Comparison of ENCODE assay signal across 24 cellular contexts in the genomic region with DNA sequence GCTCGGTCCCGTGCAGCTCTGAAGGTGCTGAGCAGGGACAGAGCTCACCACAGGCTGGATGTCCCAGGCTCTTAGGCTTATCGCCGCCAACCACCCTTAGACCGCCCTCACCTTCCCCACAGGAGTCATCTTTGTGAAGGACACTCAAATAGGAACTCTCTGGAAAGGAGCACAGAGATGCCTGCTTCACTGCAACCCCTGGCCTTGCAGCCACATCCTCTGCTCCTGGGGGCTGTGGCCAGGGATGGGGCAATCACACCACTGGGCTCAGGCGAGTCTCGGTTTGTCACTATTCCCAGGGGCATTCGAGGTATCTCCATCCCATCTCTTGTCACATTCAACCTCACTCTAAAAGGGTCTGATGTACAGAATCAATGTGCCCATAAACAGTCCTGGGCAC. TPM values are rescaled to one million over a fixed set of nuclear protein-coding genes. Genes with fewer than 3 reads are reported as not detected.
DNase-seq lines count a peak whose midpoint lies in the region; ATAC-seq and TF ChIP-seq lines count a peak whose summit lies in the region.
"Had no signal": no experiment of that assay in that cellular context is flagged by ENCODE, and none has a peak within 500 bp of the region (broad histone marks: within the 10 kb centered on the region; RNA-seq: fewer than 3 reads in every experiment).

No MANE protein-coding gene starts in this region.

- peaks cover 0 to 6% of the 10 kb centered on the region in 2 experiments for H3K36me3 ChIP-seq in SK-N-SH (replicated peaks in 1 of 2; ENCODE audit: control insufficient read depth in 1 of 2, insufficient read depth in 2 of 2, low read length in 1 of 2)
- H3K36me3 ChIP-seq in trophoblast cell (ENCODE audit: control insufficient read depth in 1 of 2, insufficient read depth in 2 of 2, low read length in 2 of 2) = no peaks in the 10 kb centered on the region
- H3K36me3 ChIP-seq in uterus = no peaks in the 10 kb centered on the region
- H3K36me3 ChIP-seq in Peyer's patch = no peaks in the 10 kb centered on the region
- no peaks in the 10 kb centered on the region for H3K36me3 ChIP-seq in neural progenitor cell
- H3K36me3 ChIP-seq: MG63, neutrophil, right atrium auricular region, SJSA1 had no signal

- peak overlapping the region; percentile 86 for H4K91ac ChIP-seq in trophoblast cell (ENCODE audit: low read depth, low read length)

- H4K20me1 ChIP-seq in SK-N-SH (ENCODE audit: insufficient read depth) (no peaks in the 10 kb centered on the region), neural progenitor cell (ENCODE audit: low read depth) (no peaks in the 10 kb centered on the region)

- peak overlapping the region; percentile 66; the same call in 1 of the 2 replicates for H3K9ac ChIP-seq in SK-N-SH
- H3K9ac ChIP-seq in trophoblast cell (ENCODE audit: low read length) = no peak overlapping the region
- no peak overlapping the region for H3K9ac ChIP-seq in neural progenitor cell

- TF ChIP-seq EP300 in SK-N-SH (IDR thresholded peaks at IDR 0.05; ENCODE audit: borderline replicate concordance in 1 of 2, low read depth in 1 of 2, low read length in 1 of 2) = no peak

- H2BK120ac ChIP-seq in trophoblast cell (ENCODE audit: insufficient read depth, low read length, poor library complexity) = peak overlapping the region; percentile 65

- H3K4ac ChIP-seq in trophoblast cell (ENCODE audit: low read depth, low read length) = peak overlapping the region; percentile 37

- no peaks in the 10 kb centered on the region for H3K27me3 ChIP-seq in SK-N-SH (ENCODE audit: insufficient read depth)
- H3K27me3 ChIP-seq in foreskin keratinocyte = no peaks in the 10 kb centered on the region
- H3K27me3 ChIP-seq in trophoblast cell (ENCODE audit: insufficient read depth, low read length) = no peaks in the 10 kb centered on the region
- no peaks in the 10 kb centered on the region for H3K27me3 ChIP-seq in uterus
- no peaks in the 10 kb centered on the region for H3K27me3 ChIP-seq in Peyer's patch
- no peaks in the 10 kb centered on the region for H3K27me3 ChIP-seq in neural progenitor cell
- H3K27me3 ChIP-seq: MG63, neutrophil, right atrium auricular region, SJSA1, testis had no signal

- no peak for TF ChIP-seq CTCF in SK-N-SH (IDR thresholded peaks at IDR 0.05)
- TF ChIP-seq CTCF in foreskin keratinocyte (conservative IDR thresholded peaks at IDR 0.05) = no peak
- TF ChIP-seq CTCF in uterus (IDR thresholded peaks at IDR 0.05) = no peak
- no peak for TF ChIP-seq CTCF in Peyer's patch (IDR thresholded peaks at IDR 0.05)
- TF ChIP-seq CTCF in neural progenitor cell (IDR thresholded peaks at IDR 0.05) = no peak

- no peaks in the 10 kb centered on the region for H3K9me2 ChIP-seq in SK-N-SH

- POLR2A ChIA-PET in SK-N-SH (lab: Yijun Ruan, JAX) = interaction anchor here (1.5 kb wide), 1 partner anchor 9 kb away, joined by 6 read pairs; no protein-coding TSS in a partner anchor

- H3K18ac ChIP-seq in trophoblast cell (ENCODE audit: low read length) = no peak overlapping the region

- H2AFZ ChIP-seq in SK-N-SH (ENCODE audit: low read depth) (no peak overlapping the region), trophoblast cell (ENCODE audit: insufficient read depth, low read length, poor library complexity) (no peak overlapping the region), neural progenitor cell (replicated peaks) (no peak overlapping the region)

- peak overlapping the region; percentile 59 for H4K8ac ChIP-seq in trophoblast cell (ENCODE audit: low read depth, low read length)

- H2BK5ac ChIP-seq in trophoblast cell (ENCODE audit: low read depth, low read length, poor library complexity) = peak overlapping the region; percentile 44

- 84% methylated on average over 7 of the region's 8 CpGs for WGBS in SK-N-SH (ENCODE audit: low lambda C conversion rate)
- no CpG with 5 or more reads among the region's 8 CpGs for WGBS in trophoblast cell (ENCODE audit: extremely low coverage, insufficient coverage, insufficient read length)

- TF ChIP-seq POLR2A in uterus (IDR thresholded peaks at IDR 0.05) (no peak), Peyer's patch (IDR thresholded peaks at IDR 0.05) (no peak)

- peaks cover 14% of the 10 kb centered on the region for H3K4me1 Mint-ChIP-seq in neural progenitor cell
- H3K4me1 Mint-ChIP-seq: activated naive CD8-positive, alpha-beta T cell treated with anti-CD3 and anti-CD28 coated beads for 36 hours; B cell had no signal

- peaks cover 5% of the 10 kb centered on the region for H3K27me3 Mint-ChIP-seq in neural progenitor cell (ENCODE audit: insufficient read depth, low read depth)

- no peak for TF ChIP-seq RAD21 in SK-N-SH (IDR thresholded peaks at IDR 0.05; ENCODE audit: low read length)

- H2BK12ac ChIP-seq in trophoblast cell (ENCODE audit: low read length) = peak overlapping the region; percentile 61

- H4K12ac ChIP-seq in trophoblast cell (ENCODE audit: low read depth, low read length) = no peak overlapping the region

- peak overlapping the region; percentile 78 to 98; a peak in 3 of 4 replicates for H3K27ac ChIP-seq in SK-N-SH (ENCODE audit: low read depth in 2 of 2, low read length in 1 of 2)
- H3K27ac ChIP-seq in foreskin keratinocyte = peak overlapping the region; percentile 82
- peak overlapping the region; percentile 70 for H3K27ac ChIP-seq in trophoblast cell (ENCODE audit: low read depth, low read length)
- peak overlapping the region; percentile 83 to 85 for H3K27ac ChIP-seq in uterus
- peak overlapping the region in 1 of 4 donors; percentile 85 for H3K27ac ChIP-seq in Peyer's patch
- no peak overlapping the region for H3K27ac ChIP-seq in neural progenitor cell
- H3K27ac ChIP-seq: neutrophil, SJSA1 had no signal

- peaks cover 6% of the 10 kb centered on the region for H3K36me3 Mint-ChIP-seq in neural progenitor cell
- H3K36me3 Mint-ChIP-seq: activated naive CD8-positive, alpha-beta T cell treated with anti-CD3 and anti-CD28 coated beads for 36 hours had no signal

- H3F3A ChIP-seq in SK-N-SH (replicated peaks; ENCODE audit: insufficient read depth) (peaks cover 21% of the 10 kb centered on the region), neural progenitor cell (ENCODE audit: low read depth) (no peaks in the 10 kb centered on the region)

- peaks cover 28% of the 10 kb centered on the region for H3K79me1 ChIP-seq in trophoblast cell (ENCODE audit: low read length)

- no peak overlapping the region for H3K23ac ChIP-seq in trophoblast cell (ENCODE audit: low read length)

- H3K79me2 ChIP-seq in SK-N-SH (ENCODE audit: insufficient read depth) (peaks cover 15% of the 10 kb centered on the region), trophoblast cell (ENCODE audit: control insufficient read depth, insufficient read depth, low read length, poor library complexity) (peaks cover 3% of the 10 kb centered on the region), neural progenitor cell (ENCODE audit: low read depth) (no peaks in the 10 kb centered on the region)

- CTCF ChIA-PET in SK-N-SH (lab: Yijun Ruan, JAX) = no interaction called here

- H3K4me1 ChIP-seq in SK-N-SH (ENCODE audit: control insufficient read depth in 1 of 2, insufficient read depth in 2 of 2, low read depth in 1 of 2, low read length in 1 of 2) = peaks cover 30 to 31% of the 10 kb centered on the region in 2 experiments; a peak in 3 of 4 replicates
- H3K4me1 ChIP-seq in foreskin keratinocyte = peaks cover 35% of the 10 kb centered on the region
- H3K4me1 ChIP-seq in trophoblast cell (ENCODE audit: control insufficient read depth in 1 of 2, insufficient read depth in 2 of 2, low read length in 2 of 2) = peaks cover 21 to 23% of the 10 kb centered on the region in 2 experiments
- no peaks in the 10 kb centered on the region for H3K4me1 ChIP-seq in uterus
- H3K4me1 ChIP-seq in Peyer's patch = peaks cover 0 to 7% (median 2%) of the 10 kb centered on the region in 4 donors
- no peaks in the 10 kb centered on the region for H3K4me1 ChIP-seq in neural progenitor cell

- no peak for DNase-seq in SK-N-SH
- no peak for DNase-seq in foreskin keratinocyte
- no peak for DNase-seq in trophoblast cell
- no peak for DNase-seq in uterus
- no peak for DNase-seq in Peyer's patch
- no peak for DNase-seq in hepatic stellate cell (ENCODE audit: low spot score)
- no peak for DNase-seq in neural progenitor cell (ENCODE audit: low spot score)
- DNase-seq: 8988T; activated CD4-positive, CD25-positive, alpha-beta regulatory T cell; activated naive CD8-positive, alpha-beta T cell treated with anti-CD3 and anti-CD28 coated beads for 36 hours; activated T-cell treated with anti-CD3 and anti-CD28 coated beads, Interleukin-2, amount 50 U/mL, for 72 hours; H9; kidney glomerular epithelial cell; MG63; midbrain; NCI-H774; OCI-M1; stimulated activated CD4-positive, alpha-beta T cell treated with anti-CD3 and anti-CD28 coated beads, Interleukin-15, amount 100 ng/mL, for 24 hours; testis had no signal

- no peak overlapping the region for H2AK5ac ChIP-seq in trophoblast cell (ENCODE audit: low read length)

- H3K4me2 ChIP-seq in SK-N-SH (no peak overlapping the region), trophoblast cell (ENCODE audit: low read length) (peak overlapping the region; percentile 17), neural progenitor cell (no peak overlapping the region)

- intact Hi-C loops in uterus (cut with DNase I; ENCODE audit: low total_unique reads) = no loop called here

- H3K14ac ChIP-seq in trophoblast cell (ENCODE audit: low read length) = peak overlapping the region; percentile 75

- H3K9me3 ChIP-seq in SK-N-SH = no peaks in the 10 kb centered on the region
- no peaks in the 10 kb centered on the region for H3K9me3 ChIP-seq in trophoblast cell (ENCODE audit: insufficient read depth, low read depth, low read length)
- H3K9me3 ChIP-seq in uterus = no peaks in the 10 kb centered on the region
- no peaks in the 10 kb centered on the region for H3K9me3 ChIP-seq in Peyer's patch
- H3K9me3 ChIP-seq in neural progenitor cell (ENCODE audit: low read depth) = no peaks in the 10 kb centered on the region
- H3K9me3 ChIP-seq: MG63, neutrophil, right atrium auricular region, SJSA1, testis had no signal

- no peak overlapping the region for H3K4me3 Mint-ChIP-seq in neural progenitor cell
- H3K4me3 Mint-ChIP-seq: activated naive CD8-positive, alpha-beta T cell treated with anti-CD3 and anti-CD28 coated beads for 36 hours; activated T-cell treated with anti-CD3 and anti-CD28 coated beads, Interleukin-2, amount 50 U/mL, for 72 hours; B cell; H9 had no signal

- H3K9me3 Mint-ChIP-seq in neural progenitor cell = no peaks in the 10 kb centered on the region
- H3K9me3 Mint-ChIP-seq: activated naive CD8-positive, alpha-beta T cell treated with anti-CD3 and anti-CD28 coated beads for 36 hours; activated T-cell treated with anti-CD3 and anti-CD28 coated beads, Interleukin-2, amount 50 U/mL, for 72 hours; H9 had no signal

- H3K4me3 ChIP-seq in SK-N-SH (ENCODE audit: low read depth in 2 of 2, low read length in 1 of 2) (no peak overlapping the region), trophoblast cell (ENCODE audit: low read depth, low read length) (no peak overlapping the region), uterus (no peak overlapping the region), Peyer's patch (no peak overlapping the region), neural progenitor cell (no peak overlapping the region)
- H3K4me3 ChIP-seq: MG63, right atrium auricular region, SJSA1, testis had no signal

- ATAC-seq in SK-N-SH treated with all-trans-retinoic acid at 6 μM for 48 hours (no peak), foreskin keratinocyte (no peak)
- ATAC-seq: activated T-cell treated with anti-CD3 and anti-CD28 coated beads, Interleukin-2, amount 50 U/mL, for 72 hours had no signal

- no peak overlapping the region for H3K27ac Mint-ChIP-seq in neural progenitor cell
- H3K27ac Mint-ChIP-seq: activated naive CD8-positive, alpha-beta T cell treated with anti-CD3 and anti-CD28 coated beads for 36 hours; activated T-cell treated with anti-CD3 and anti-CD28 coated beads, Interleukin-2, amount 50 U/mL, for 72 hours; B cell; H9 had no signal

RNA-seq across cellular contexts. Expression of a gene that starts 10.9 kb away (rescaled TPM):
- polyA plus RNA-seq in SK-N-SH (2012; rRNA removed) (14.2 and 15.8 TPM in 2 replicates), foreskin keratinocyte (3.2 and 3.9 TPM in 2 replicates)
- polyA plus RNA-seq in SK-N-SH (2012; cell fraction: cytosol; rRNA removed) = 6.2 and 10.5 TPM in 2 replicates
- 39.7 and 44.1 TPM in 2 replicates for polyA plus RNA-seq in SK-N-SH (2012; cell fraction: nucleus; rRNA removed)
- total RNA-seq in foreskin keratinocyte (3.3 and 3.6 TPM in 2 replicates), uterus (10 to 100 TPM; 14.7 to 30.6 (median 25.6) TPM), Peyer's patch (10 to 100 TPM in 1 of 4 donors, 1 to 10 TPM in 3; 3.5 to 14.5 (median 6.3) TPM), neural progenitor cell (ENCODE audit: low replicate concordance) (1.5 and 2.2 TPM in 2 replicates)
- polyA plus RNA-seq in trophoblast cell (2013) = 1.7 TPM in 2 replicates

RNA-seq across cellular contexts. Expression of a gene that starts 12.0 kb away (rescaled TPM):
- polyA plus RNA-seq in SK-N-SH (2012; rRNA removed) = 33.5 and 36.2 TPM in 2 replicates
- polyA plus RNA-seq in SK-N-SH (2012; cell fraction: cytosol; rRNA removed) = 22.8 and 30.9 TPM in 2 replicates
- polyA plus RNA-seq in SK-N-SH (2012; cell fraction: nucleus; rRNA removed) = 21.8 and 23.5 TPM in 2 replicates
- total RNA-seq in foreskin keratinocyte = 0.07 TPM in 1 of 2 replicates, not detected in the other
- polyA plus RNA-seq in foreskin keratinocyte = 0.07 and 0.09 TPM in 2 replicates
- polyA plus RNA-seq in trophoblast cell (2013) = 2.7 TPM in 2 replicates
- total RNA-seq in uterus = 10 to 100 TPM; 13.4 to 26.6 (median 16.2) TPM
- total RNA-seq in Peyer's patch = 10 to 100 TPM in 2 of 4 donors, 1 to 10 TPM in 2; 6.6 to 33.3 (median 16.6) TPM
- 0.96 TPM in 1 of 2 replicates, not detected in the other for total RNA-seq in neural progenitor cell (ENCODE audit: low replicate concordance)
- total RNA-seq: activated naive CD8-positive, alpha-beta T cell treated with anti-CD3 and anti-CD28 coated beads for 36 hours; B cell; SJSA1 had no signal

RNA-seq across cellular contexts. Expression of a gene that starts 25.6 kb away (rescaled TPM):
- polyA plus RNA-seq in SK-N-SH (2012; rRNA removed) = 0.19 and 0.23 TPM in 2 replicates
- polyA plus RNA-seq in SK-N-SH (2012; cell fraction: cytosol; rRNA removed) = 0.08 and 0.10 TPM in 2 replicates
- polyA plus RNA-seq in SK-N-SH (2012; cell fraction: nucleus; rRNA removed) = 0.58 and 0.75 TPM in 2 replicates
- total RNA-seq in foreskin keratinocyte = 0.78 and 1.1 TPM in 2 replicates
- 1.3 and 1.5 TPM in 2 replicates for polyA plus RNA-seq in foreskin keratinocyte
- 20.6 and 23.3 TPM in 2 replicates for polyA plus RNA-seq in trophoblast cell (2013)
- total RNA-seq in uterus = 10 to 100 TPM in 2 of 4 donors, 1 to 10 TPM in 2; 1.2 to 82.1 (median 9.7) TPM
- total RNA-seq in Peyer's patch = 100 to 1,000 TPM; 116 to 688 (median 499) TPM
- 1.6 TPM in 1 of 2 replicates, not detected in the other for total RNA-seq in neural progenitor cell (ENCODE audit: low replicate concordance)
- total RNA-seq: B cell, right atrium auricular region, SJSA1 had no signal
